22 cellular contexts compared by ENCODE assay signal in genomic region chr3:154976072-154976983, GRCh38.
"Had no signal": no experiment of that assay in that cellular context is flagged by ENCODE, and none has a peak within 500 bp of the region (broad histone marks: within the 10 kb centered on the region; RNA-seq: fewer than 3 reads in every experiment).

No MANE protein-coding gene starts in this region.

- H2AFZ ChIP-seq: PC-9 had no signal

- ATAC-seq: activated CD8-positive, alpha-beta T cell treated with anti-CD3 and anti-CD28 coated beads, Interleukin-2, amount 10 ng/mL, durations not matched to agents 7 days and 5 days; T-helper 17 cell; WTC11 had no signal

- H3K9me3 ChIP-seq: adrenal gland had no signal

- H3K36me3 ChIP-seq: adrenal gland, cardiac muscle cell had no signal

- H3K27me3 ChIP-seq: adrenal gland, cardiac muscle cell had no signal

- DNase-seq: activated CD4-positive, alpha-beta T cell treated with anti-CD3 and anti-CD28 coated beads for 48 hours; activated CD4-positive, alpha-beta T cell treated with anti-CD3 and anti-CD28 coated beads, Interleukin-2, amount 50 U/mL, for 4 hours; activated CD4-positive, CD25-positive, alpha-beta regulatory T cell treated with anti-CD3 and anti-CD28 coated beads, Interleukin-2, amount 50 U/mL, for 72 hours; activated CD8-positive, alpha-beta memory T cell treated with anti-CD3 and anti-CD28 coated beads, Interleukin-2, amount 50 U/mL, for 48 hours; activated CD8-positive, alpha-beta T cell treated with anti-CD3 and anti-CD28 coated beads, Interleukin-2, amount 10 ng/mL, durations not matched to agents 7 days and 5 days; activated naive CD4-positive, alpha-beta T cell treated with anti-CD3 and anti-CD28 coated beads, Interleukin-2, amount 50 U/mL, for 16 hours; activated naive CD8-positive, alpha-beta T cell treated with anti-CD3 and anti-CD28 coated beads, Interleukin-2, amount 10 ng/mL, durations not matched to agents 7 days and 5 days; activated T-cell treated with anti-CD3 and anti-CD28 coated beads, Interleukin-2, amount 50 U/mL, for 1 hour; adrenal gland; aorta; NCI-H1105 treated with DMSO at 0.1 percent for 48 hours; NCI-H1436 treated with DMSO at 0.1 percent for 48 hours; NCI-H187; NCI-H2081; NCI-H446; NCI-H524; PC-9; SIG-M5; T-helper 17 cell; T-helper 9 cell had no signal

- H3K4me1 ChIP-seq: adrenal gland had no signal

- H3K4me2 ChIP-seq: PC-9 had no signal

- H3K27ac ChIP-seq: adrenal gland, cardiac muscle cell, PC-9 had no signal

- H3K4me3 ChIP-seq: adrenal gland, cardiac muscle cell, PC-9 had no signal
